Comparison of ENCODE assay signal across 8 cellular contexts in genomic region chr9:137129456-137130175, GRCh38. TPM values are rescaled to one million over a fixed set of nuclear protein-coding genes. Genes with fewer than 3 reads are reported as not detected.
DNase-seq lines count a peak whose midpoint lies in the region; ATAC-seq and TF ChIP-seq lines count a peak whose summit lies in the region.

No MANE protein-coding gene starts in this region.

- peak overlapping the region; percentile 86 for H3K4me3 Mint-ChIP-seq in glutamatergic neuron (ENCODE audit: unreplicated experiment)

- POLR2A ChIA-PET in HEK293T (lab: Yijun Ruan, JAX) = interaction anchor here (0.7 to 3.0 kb wide), 42 partner anchors 10 to 423 kb away, joined by 3 to 57 read pairs (median 4); partner anchors contain the start of genes CYSRT1, EXD3, GRIN1 and LRRC26
- POLR2A ChIA-PET in SK-N-SH (lab: Yijun Ruan, JAX) = interaction anchor here (0.6 to 2.6 kb wide), 18 partner anchors 9 to 125 kb away, joined by 3 to 32 read pairs (median 4); partner anchors contain the start of genes GRIN1, LRRC26, MAN1B1 and NELFB

- no peaks in the 10 kb centered on the region for H3K36me3 ChIP-seq in SK-N-SH (replicated peaks in 1 of 2; ENCODE audit: control insufficient read depth in 1 of 2, insufficient read depth in 2 of 2, low read length in 1 of 2)

- H3K27ac Mint-ChIP-seq in activated naive CD4-positive, alpha-beta T cell treated with anti-CD3 and anti-CD28 coated beads, Interleukin-2, amount 50 U/mL, for 72 hours = peak overlapping the region; percentile 60 to 86
- H3K27ac Mint-ChIP-seq in glutamatergic neuron (ENCODE audit: unreplicated experiment) = peak overlapping the region; percentile 38

- H3F3A ChIP-seq in SK-N-SH (replicated peaks; ENCODE audit: insufficient read depth) = peaks cover 3% of the 10 kb centered on the region

- TF ChIP-seq EP300 in SK-N-SH (IDR thresholded peaks at IDR 0.05; ENCODE audit: borderline replicate concordance in 1 of 2, low read depth in 1 of 2, low read length in 1 of 2) = no peak

- H3K4me3 ChIP-seq in NB4 (ENCODE audit: low read depth, low read length) = peak overlapping the region; percentile 89
- peak overlapping the region; percentile 77 to 89 for H3K4me3 ChIP-seq in SK-N-SH (ENCODE audit: low read depth in 2 of 2, low read length in 1 of 2)

- no peaks in the 10 kb centered on the region for H3K9me2 ChIP-seq in SK-N-SH

- CTCF ChIA-PET in HEK293T (lab: Yijun Ruan, JAX) (interaction anchor here (0.7 to 2.4 kb wide), 7 partner anchors 21 to 182 kb away, joined by 3 to 8 read pairs (median 3); no protein-coding TSS in a partner anchor), SK-N-SH (lab: Yijun Ruan, JAX) (interaction anchor here (0.9 to 2.7 kb wide), 14 partner anchors 9 to 107 kb away, joined by 3 to 14 read pairs (median 4); partner anchors contain the start of genes GRIN1, LRRC26 and NPDC1)

- peaks cover 13% of the 10 kb centered on the region for H3K4me1 Mint-ChIP-seq in glutamatergic neuron (ENCODE audit: low read depth, unreplicated experiment)

- WGBS in SK-N-SH (ENCODE audit: low lambda C conversion rate) = 0% methylated on average over 7 of the region's 86 CpGs

- peaks cover 3 to 18% of the 10 kb centered on the region in 2 experiments; a peak in 3 of 4 replicates for H3K4me1 ChIP-seq in SK-N-SH (ENCODE audit: control insufficient read depth in 1 of 2, insufficient read depth in 2 of 2, low read depth in 1 of 2, low read length in 1 of 2)

- peak overlapping the region; percentile 82 for H3K9ac ChIP-seq in SK-N-SH

- TF ChIP-seq CTCF in NB4 (IDR thresholded peaks at IDR 0.05; ENCODE audit: low read depth, low read length) = no peak
- TF ChIP-seq CTCF in SK-N-SH (IDR thresholded peaks at IDR 0.05) = no peak
- no peak for TF ChIP-seq CTCF in glutamatergic neuron (IDR thresholded peaks at IDR 0.05; ENCODE audit: partially characterized antibody, unreplicated experiment)
- no peak for TF ChIP-seq CTCF in omental fat pad (IDR thresholded peaks at IDR 0.05)

- H3K9me3 Mint-ChIP-seq in activated naive CD4-positive, alpha-beta T cell treated with anti-CD3 and anti-CD28 coated beads, Interleukin-2, amount 50 U/mL, for 72 hours = no peaks in the 10 kb centered on the region
- peaks cover 9% of the 10 kb centered on the region for H3K9me3 Mint-ChIP-seq in glutamatergic neuron (ENCODE audit: unreplicated experiment)

- peak; percentile 96 to 97 for ATAC-seq in activated naive CD4-positive, alpha-beta T cell treated with anti-CD3 and anti-CD28 coated beads, Interleukin-2, amount 50 U/mL, for 72 hours
- peak; percentile 98 for ATAC-seq in omental fat pad (ENCODE audit: low FRiP score)

- H3K27me3 Mint-ChIP-seq in glutamatergic neuron (ENCODE audit: unreplicated experiment) = peaks cover 6% of the 10 kb centered on the region

- peaks cover 46% of the 10 kb centered on the region for H3K79me2 ChIP-seq in SK-N-SH (ENCODE audit: insufficient read depth)

- no peaks in the 10 kb centered on the region for H3K27me3 ChIP-seq in SK-N-SH (ENCODE audit: insufficient read depth)

- DNase-seq in GM03348 (ENCODE audit: low spot score) (peak; percentile 98), HEK293T (ENCODE audit: extremely low spot score) (peak; percentile 94), NB4 (ENCODE audit: low read depth) (peak; percentile 94), SK-N-SH (peak; percentile 96), glutamatergic neuron (peak; percentile 91), omental fat pad (ENCODE audit: low spot score) (peak; percentile 40)
- peak; percentile 89 to 91 for DNase-seq in activated naive CD4-positive, alpha-beta T cell treated with anti-CD3 and anti-CD28 coated beads, Interleukin-2, amount 50 U/mL, for 72 hours (ENCODE audit: low spot score in 2 of 2)

- peak; percentile 88 for TF ChIP-seq POLR2A in NB4 (IDR thresholded peaks at IDR 0.05; ENCODE audit: extremely low read depth, insufficient read length)

- H3K27ac ChIP-seq in SK-N-SH (ENCODE audit: low read depth in 2 of 2, low read length in 1 of 2) = peak overlapping the region; percentile 56 to 87
- H3K27ac ChIP-seq in temporal lobe (ENCODE audit: low read depth, low read length) = peak overlapping the region; percentile 45

- TF ChIP-seq RAD21 in SK-N-SH (IDR thresholded peaks at IDR 0.05; ENCODE audit: low read length) = no peak

- H4K20me1 ChIP-seq in SK-N-SH (ENCODE audit: insufficient read depth) = no peaks in the 10 kb centered on the region

- H3K4me2 ChIP-seq in SK-N-SH = peak overlapping the region; percentile 89

- H3K36me3 Mint-ChIP-seq in activated naive CD4-positive, alpha-beta T cell treated with anti-CD3 and anti-CD28 coated beads, Interleukin-2, amount 50 U/mL, for 72 hours = peaks cover 13 to 16% of the 10 kb centered on the region in 2 donors
- no peaks in the 10 kb centered on the region for H3K36me3 Mint-ChIP-seq in glutamatergic neuron (ENCODE audit: unreplicated experiment)

- H2AFZ ChIP-seq in SK-N-SH (ENCODE audit: low read depth) = peak overlapping the region; percentile 91

- no peaks in the 10 kb centered on the region for H3K9me3 ChIP-seq in SK-N-SH

TF ChIP-seq in HEK293T, 16 proteins besides CTCF, POLR2A, EP300 and RAD21 (continues in another document):
- TF ChIP-seq FOXM1 (IDR thresholded peaks at IDR 0.05; ENCODE audit: borderline replicate concordance) (no peak), CTBP1 (IDR thresholded peaks at IDR 0.05; ENCODE audit: borderline replicate concordance) (peak; percentile 58; the same call in 1 of the 2 replicates), SUZ12 (IDR thresholded peaks at IDR 0.05) (no peak), BHLHE40 (IDR thresholded peaks at IDR 0.05; ENCODE audit: borderline replicate concordance) (no peak), SP1 (IDR thresholded peaks at IDR 0.05) (no peak), FOXA1 (IDR thresholded peaks at IDR 0.05) (no peak), HDGF (IDR thresholded peaks at IDR 0.05; ENCODE audit: borderline replicate concordance) (0 out of 2 replicates have a peak, but pooled peaks have one; percentile 32), LEF1 (IDR thresholded peaks at IDR 0.05; ENCODE audit: borderline replicate concordance) (no peak), L3MBTL2 (conservative IDR thresholded peaks at IDR 0.05) (peak; percentile 24), ARNT (IDR thresholded peaks at IDR 0.05) (no peak), NFRKB (IDR thresholded peaks at IDR 0.05) (no peak), ZNF384 (IDR thresholded peaks at IDR 0.05) (no peak), ELF4 (IDR thresholded peaks at IDR 0.05) (no peak)

TF ChIP-seq in SK-N-SH, 30 proteins besides CTCF, POLR2A, EP300 and RAD21 (continues in another document):
- TF ChIP-seq MXI1 (IDR thresholded peaks at IDR 0.05; ENCODE audit: low read depth, low read length) (peak; percentile 94), POLR2AphosphoS5 (IDR thresholded peaks at IDR 0.05; ENCODE audit: low read depth, low read length) (peak; percentile 83), NRF1 (IDR thresholded peaks at IDR 0.05; ENCODE audit: low read depth, low read length) (peak; percentile 94), TAF1 (IDR thresholded peaks at IDR 0.05; ENCODE audit: borderline replicate concordance, low read depth, low read length) (peak; percentile 94), PBX3 (IDR thresholded peaks at IDR 0.05) (no peak)

RNA-seq across cellular contexts. Expression of gene GRIN1, which starts 9.3 kb away (rescaled TPM):
- polyA plus RNA-seq in SK-N-SH (2012; rRNA removed) = 0.03 TPM in 1 of 2 replicates, not detected in the other
- polyA plus RNA-seq in SK-N-SH (2012; cell fraction: cytosol; rRNA removed) = 0.03 and 0.13 TPM in 2 replicates
- polyA plus RNA-seq in SK-N-SH (2012; cell fraction: nucleus; rRNA removed) = 0.24 and 0.58 TPM in 2 replicates
- under 1 TPM in 1 of 2 donors, not detected in 1; 0.10 TPM for total RNA-seq in activated naive CD4-positive, alpha-beta T cell treated with anti-CD3 and anti-CD28 coated beads, Interleukin-2, amount 50 U/mL, for 72 hours
- total RNA-seq in glutamatergic neuron (ENCODE audit: unreplicated experiment) = 5.5 TPM
- not detected for total RNA-seq in omental fat pad
- 41.8 TPM for total RNA-seq in temporal lobe

RNA-seq across cellular contexts. Expression of gene DPP7, which starts 15.1 kb away (rescaled TPM):
- polyA plus RNA-seq in SK-N-SH (2012; rRNA removed) = 127 and 141 TPM in 2 replicates
- polyA plus RNA-seq in SK-N-SH (2012; cell fraction: cytosol; rRNA removed) = 30.2 and 55.0 TPM in 2 replicates
- 795 and 924 TPM in 2 replicates for polyA plus RNA-seq in SK-N-SH (2012; cell fraction: nucleus; rRNA removed)
- 100 to 1,000 TPM; 172 to 236 TPM for total RNA-seq in activated naive CD4-positive, alpha-beta T cell treated with anti-CD3 and anti-CD28 coated beads, Interleukin-2, amount 50 U/mL, for 72 hours
- 30.8 TPM for total RNA-seq in glutamatergic neuron (ENCODE audit: unreplicated experiment)
- total RNA-seq in omental fat pad = 100 to 1,000 TPM in 3 of 4 donors, 10 to 100 TPM in 1; 91.8 to 132 (median 119) TPM
- total RNA-seq in temporal lobe = 18.7 TPM

RNA-seq across cellular contexts. Expression of gene LRRC26, which starts 40.2 kb away (rescaled TPM):
- not detected in 2 replicates for polyA plus RNA-seq in SK-N-SH (2012; rRNA removed)
- 0.05 TPM in 1 of 2 replicates, not detected in the other for polyA plus RNA-seq in SK-N-SH (2012; cell fraction: cytosol; rRNA removed)
- polyA plus RNA-seq in SK-N-SH (2012; cell fraction: nucleus; rRNA removed) = not detected in 2 replicates
- total RNA-seq in activated naive CD4-positive, alpha-beta T cell treated with anti-CD3 and anti-CD28 coated beads, Interleukin-2, amount 50 U/mL, for 72 hours = not detected
- total RNA-seq in glutamatergic neuron (ENCODE audit: unreplicated experiment) (0.98 TPM), omental fat pad (not detected), temporal lobe (0.49 TPM)

RNA-seq across cellular contexts. Expression of gene TMEM210, which starts 42.2 kb away (rescaled TPM):
- not detected in 2 replicates for polyA plus RNA-seq in SK-N-SH (2012; rRNA removed)
- not detected in 2 replicates for polyA plus RNA-seq in SK-N-SH (2012; cell fraction: cytosol; rRNA removed)
- not detected in 2 replicates for polyA plus RNA-seq in SK-N-SH (2012; cell fraction: nucleus; rRNA removed)
- total RNA-seq in activated naive CD4-positive, alpha-beta T cell treated with anti-CD3 and anti-CD28 coated beads, Interleukin-2, amount 50 U/mL, for 72 hours = not detected
- total RNA-seq in glutamatergic neuron (ENCODE audit: unreplicated experiment) (not detected), omental fat pad (not detected), temporal lobe (not detected)

RNA-seq across cellular contexts. Expression of gene MAN1B1, which starts 42.8 kb away (rescaled TPM):
- polyA plus RNA-seq in SK-N-SH (2012; rRNA removed) = 57.8 and 61.9 TPM in 2 replicates
- polyA plus RNA-seq in SK-N-SH (2012; cell fraction: cytosol; rRNA removed) = 27.1 and 44.0 TPM in 2 replicates
- 115 and 121 TPM in 2 replicates for polyA plus RNA-seq in SK-N-SH (2012; cell fraction: nucleus; rRNA removed)
- total RNA-seq in activated naive CD4-positive, alpha-beta T cell treated with anti-CD3 and anti-CD28 coated beads, Interleukin-2, amount 50 U/mL, for 72 hours = 10 to 100 TPM; 23.8 to 41.4 TPM
- 59.8 TPM for total RNA-seq in glutamatergic neuron (ENCODE audit: unreplicated experiment)
- 10 to 100 TPM; 30.2 to 39.9 (median 33.9) TPM for total RNA-seq in omental fat pad
- 37.6 TPM for total RNA-seq in temporal lobe

Comparison
In these comparisons a context has a peak if more than half of its experiments do, and no peak if none do; other contexts are left out.
1. Peak in every context shown above with its lines: DNase-seq, ATAC-seq, H3K4me3 ChIP-seq and H3K27ac ChIP-seq.
2. DNase-seq: peak in every context shown above with its lines; median percentile 98 in GM03348; 96 in SK-N-SH; 94 in HEK293T; 94 in NB4; 91 in glutamatergic neuron; 90 in activated naive CD4-positive, alpha-beta T cell treated with anti-CD3 and anti-CD28 coated beads, Interleukin-2, amount 50 U/mL, for 72 hours; 40 in omental fat pad.